ENCODE assay signal across 14 cellular contexts in the genomic region with DNA sequence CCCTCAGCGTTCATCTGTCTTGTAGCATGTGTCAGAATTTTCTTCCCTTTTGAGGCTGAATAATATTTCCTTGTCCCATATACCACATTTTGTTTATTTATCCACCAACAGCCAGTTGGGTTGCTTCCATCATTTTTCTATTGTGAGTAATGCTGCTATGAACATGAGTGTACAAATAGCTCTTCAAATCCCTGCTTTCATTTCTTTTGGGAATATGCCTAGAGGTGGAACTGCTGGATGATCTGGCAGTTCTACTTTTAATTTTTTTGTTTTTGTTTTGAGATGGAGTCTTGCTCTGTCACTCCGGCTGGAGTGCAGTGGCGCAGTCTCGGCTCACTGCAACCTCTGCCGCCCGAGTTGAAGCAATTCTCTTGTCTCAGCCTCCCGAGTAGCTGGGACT.
DNase-seq lines count a peak whose midpoint lies in the region; ATAC-seq, FAIRE-seq and TF ChIP-seq lines count a peak whose summit lies in the region.
"Had no signal": no experiment of that assay in that cellular context is flagged by ENCODE, and none has a peak within 500 bp of the region (broad histone marks: within the 10 kb centered on the region; RNA-seq: fewer than 3 reads in every experiment).

No MANE protein-coding gene starts in this region.

- TF ChIP-seq CTCF in foreskin keratinocyte (conservative IDR thresholded peaks at IDR 0.05), result no peak
- TF ChIP-seq CTCF in gastrocnemius medialis (IDR thresholded peaks at IDR 0.05 in 4 of 5, conservative IDR thresholded peaks at IDR 0.05 in 1 of 5), result no peak

- H3K4me1 ChIP-seq in foreskin keratinocyte (peaks cover 11% of the 10 kb centered on the region), gastrocnemius medialis (peaks cover 10 to 17% of the 10 kb centered on the region in 2 donors), small intestine (ENCODE audit: control insufficient read depth in 2 of 2, insufficient read depth in 1 of 2, low read depth in 1 of 2, low read length in 1 of 2) (no peaks in the 10 kb centered on the region)

- H3K27ac ChIP-seq in foreskin keratinocyte (no peak overlapping the region), gastrocnemius medialis (peak overlapping the region; percentile 49 to 70 (median 67)), small intestine (ENCODE audit: low read depth in 1 of 2, low read length in 1 of 2) (no peak overlapping the region)

- DNase-seq in EH (ENCODE audit: low read depth), result peak; percentile 99
- DNase-seq in amniotic stem cell (lab: John Stamatoyannopoulos, UW), result peak; percentile 79
- peak; percentile 70 to 88 for DNase-seq in foreskin keratinocyte
- peak in 1 of 2 donors; percentile 34 for DNase-seq in gastrocnemius medialis
- DNase-seq in small intestine, result no peak
- DNase-seq in KBM-7, result no peak
- no peak for DNase-seq in anterior cingulate cortex (lab: John Stamatoyannopoulos, UW)
- DNase-seq: Caco-2, NCI-H524 treated with DMSO at 0.1 percent for 48 hours, T-helper 9 cell had no signal

- in situ Hi-C loops in gastrocnemius medialis (cut with MboI; ENCODE audit: low sequenced_read_pairs in 4 of 4) (no loop called here), KBM-7 (cut with MboI; ENCODE audit: low pct_unique_long_range_greater_than_20kb, low sequenced_read_pairs) (no loop called here)

- peak; percentile 85 for ATAC-seq in foreskin keratinocyte
- ATAC-seq in gastrocnemius medialis, result peak; percentile 88
- ATAC-seq in GM18858 (IDR thresholded peaks at IDR 0.05; ENCODE audit: unreplicated experiment), result no peak
- ATAC-seq: HepG2; stimulated activated memory B cell treated with anti-CD40 and anti-IgM and Interleukin-4, amounts not matched to agents 10 μg/mL and 1 μg/mL and 100 μg/mL, for 72 hours had no signal

- H3K27me3 ChIP-seq in foreskin keratinocyte (no peaks in the 10 kb centered on the region), gastrocnemius medialis (no peaks in the 10 kb centered on the region), small intestine (ENCODE audit: control insufficient read depth in 2 of 2, insufficient read depth in 2 of 2, low read length in 2 of 2) (no peaks in the 10 kb centered on the region)

- FAIRE-seq in small intestine (lab: Jason Lieb, UNC), result no peak
- FAIRE-seq: HepG2 had no signal

- intact Hi-C loops in gastrocnemius medialis (cut with DNase I; ENCODE audit: low total_unique reads), result no loop called here

- H3K36me3 ChIP-seq in gastrocnemius medialis, result no peaks in the 10 kb centered on the region
- no peaks in the 10 kb centered on the region for H3K36me3 ChIP-seq in small intestine (ENCODE audit: control insufficient read depth in 2 of 2, insufficient read depth in 2 of 2, low read length in 2 of 2)
- H3K36me3 ChIP-seq: HAP-1 had no signal

- 73 to 94% (median 92%) methylated on average over 7 of the region's 7 CpGs for WGBS in small intestine, 3 donors

- H3K9me3 ChIP-seq in gastrocnemius medialis (no peaks in the 10 kb centered on the region), small intestine (ENCODE audit: control insufficient read depth, low read depth) (no peaks in the 10 kb centered on the region)
- H3K9me3 ChIP-seq: Caco-2, HAP-1 had no signal

- H3K4me3 ChIP-seq in gastrocnemius medialis (no peak overlapping the region), small intestine (ENCODE audit: low read depth in 1 of 2, low read length in 2 of 2) (no peak overlapping the region)
- H3K4me3 ChIP-seq: HAP-1 had no signal

- no peak for TF ChIP-seq POLR2A in gastrocnemius medialis (IDR thresholded peaks at IDR 0.05)

Comparison
In these comparisons a context has a peak if more than half of its experiments do, and no peak if none do; other contexts are left out.
1. DNase-seq: peak in EH (single experiment), amniotic stem cell (single experiment) and foreskin keratinocyte (2 of 2); none in small intestine (single experiment), KBM-7 (single experiment) and anterior cingulate cortex (0 of 58).
2. H3K27ac ChIP-seq: peak in gastrocnemius medialis (4 of 4); none in foreskin keratinocyte (single experiment) and small intestine (0 of 2).